8 cellular contexts compared by ENCODE assay signal in genomic region chr1:205669341-205670142, GRCh38. TPM values are rescaled to one million over a fixed set of nuclear protein-coding genes. Genes with fewer than 3 reads are reported as not detected.
A peak's percentile ranks its signal among the peaks of the same experiment; 100 is the strongest.
DNase-seq lines count a peak whose midpoint lies in the region; ATAC-seq and TF ChIP-seq lines count a peak whose summit lies in the region.
"Had no signal": no experiment of that assay in that cellular context is flagged by ENCODE, and none has a peak within 500 bp of the region (broad histone marks: within the 10 kb centered on the region; RNA-seq: fewer than 3 reads in every experiment).

No MANE protein-coding gene starts in this region.

- no peaks in the 10 kb centered on the region for H3K9me3 ChIP-seq in iPS-15b (ENCODE audit: control insufficient read depth, insufficient read depth, low read length)

- H3K4me3 ChIP-seq in iPS-15b (ENCODE audit: low read depth, low read length): peak overlapping the region; percentile 20

- no peak for TF ChIP-seq CTCF in foreskin keratinocyte (conservative IDR thresholded peaks at IDR 0.05)

- H3K9ac ChIP-seq in iPS-15b (ENCODE audit: low read depth, low read length): peak overlapping the region; percentile 5

- no peaks in the 10 kb centered on the region for H3K36me3 ChIP-seq in iPS-15b (ENCODE audit: control insufficient read depth, insufficient read depth, low read length)

- DNase-seq in stimulated activated naive CD8-positive, alpha-beta T cell treated with anti-CD3 and anti-CD28 coated beads, Interleukin-15, Interleukin-2, amounts not matched to agents 100 U/mL and 50 U/mL, for 24 hours: peak; percentile 21
- DNase-seq in foreskin keratinocyte: no peak
- DNase-seq: stimulated activated CD4-positive, alpha-beta T cell treated with anti-CD3 and anti-CD28 coated beads, Interleukin-2, amount 100 ng/mL, for 24 hours had no signal

- H3K27ac ChIP-seq in foreskin keratinocyte: no peak overlapping the region

- ATAC-seq in GM19452 (IDR thresholded peaks at IDR 0.05; ENCODE audit: unreplicated experiment) (peak; percentile 34), HG03457 (IDR thresholded peaks at IDR 0.05; ENCODE audit: unreplicated experiment) (peak; percentile 30), foreskin keratinocyte (no peak), HG03571 (IDR thresholded peaks at IDR 0.05; ENCODE audit: unreplicated experiment) (no peak), GM21390 (IDR thresholded peaks at IDR 0.05; ENCODE audit: unreplicated experiment) (no peak)
- ATAC-seq in stimulated activated naive CD8-positive, alpha-beta T cell treated with anti-CD3 and anti-CD28 coated beads, Interleukin-15, Interleukin-2, amounts not matched to agents 100 U/mL and 50 U/mL, for 24 hours: peak; percentile 43

- H3K27me3 ChIP-seq in iPS-15b (ENCODE audit: control insufficient read depth, insufficient read depth, low read length): no peaks in the 10 kb centered on the region
- H3K27me3 ChIP-seq in foreskin keratinocyte: no peaks in the 10 kb centered on the region

- peaks cover 54% of the 10 kb centered on the region for H3K4me1 ChIP-seq in iPS-15b (ENCODE audit: control insufficient read depth, insufficient read depth, low read length)
- peaks cover 12% of the 10 kb centered on the region for H3K4me1 ChIP-seq in foreskin keratinocyte

RNA-seq across cellular contexts. Expression of gene SLC45A3, which starts 10.8 kb away (rescaled TPM):
- 5.1 TPM in 2 replicates for total RNA-seq in foreskin keratinocyte
- 3.9 and 4.4 TPM in 2 replicates for polyA plus RNA-seq in foreskin keratinocyte

RNA-seq across cellular contexts. Expression of gene ELK4, which starts 37.7 kb away (rescaled TPM):
- 23.6 and 23.8 TPM in 2 replicates for total RNA-seq in foreskin keratinocyte
- 3.4 and 4.6 TPM in 2 replicates for polyA plus RNA-seq in foreskin keratinocyte

Comparison
In these comparisons a context has a peak if more than half of its experiments do, and no peak if none do; other contexts are left out.
1. ATAC-seq: peak in GM19452 (single experiment), HG03457 (single experiment) and stimulated activated naive CD8-positive, alpha-beta T cell treated with anti-CD3 and anti-CD28 coated beads, Interleukin-15, Interleukin-2, amounts not matched to agents 100 U/mL and 50 U/mL, for 24 hours (single experiment); none in foreskin keratinocyte (single experiment), HG03571 (single experiment) and GM21390 (single experiment).